In the genomic region with DNA sequence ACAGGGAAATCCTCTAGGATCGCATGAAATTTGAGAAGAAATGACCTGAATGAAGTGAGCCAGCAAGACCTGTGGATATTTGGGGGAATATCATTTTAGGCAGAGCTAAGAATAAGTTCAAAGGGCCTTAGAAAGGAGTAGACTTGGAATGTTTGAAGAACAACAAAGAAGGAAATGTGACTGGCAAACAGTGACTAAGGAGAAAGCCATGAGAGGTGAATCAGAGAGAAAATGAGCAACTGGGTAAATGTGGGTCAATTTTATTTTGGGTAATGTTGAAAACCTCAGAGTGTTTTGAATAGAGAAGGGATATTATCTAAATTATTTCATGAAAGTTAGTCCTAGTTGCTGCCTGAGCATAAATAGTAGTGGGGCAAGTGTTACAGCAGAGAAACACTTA, we compare ENCODE assay signal across 16 cellular contexts.
DNase-seq lines count a peak whose midpoint lies in the region; ATAC-seq, FAIRE-seq and TF ChIP-seq lines count a peak whose summit lies in the region.
"Had no signal": no experiment of that assay in that cellular context is flagged by ENCODE, and none has a peak within 500 bp of the region (broad histone marks: within the 10 kb centered on the region; RNA-seq: fewer than 3 reads in every experiment).

No MANE protein-coding gene starts in this region.

- ATAC-seq in GM18909 (IDR thresholded peaks at IDR 0.05; ENCODE audit: poor library complexity, unreplicated experiment) = no peak
- ATAC-seq: naive thymus-derived CD4-positive, alpha-beta T cell; right cardiac atrium had no signal

- H3K4me3 ChIP-seq in SJSA1 (no peak overlapping the region), foreskin fibroblast (ENCODE audit: low read depth in 1 of 2, low read length in 2 of 2) (no peak overlapping the region)

- no peaks in the 10 kb centered on the region for H3K36me3 ChIP-seq in SJSA1

- H3K9me3 ChIP-seq in SJSA1 (replicated peaks) = no peaks in the 10 kb centered on the region

- no peak for TF ChIP-seq POLR2A in H54 (IDR thresholded peaks at IDR 0.05; ENCODE audit: low read depth, low read length)

- peak; percentile 93 for FAIRE-seq in H54 (lab: Jason Lieb, UNC)
- FAIRE-seq in urothelium cell line (lab: Jason Lieb, UNC) = no peak
- FAIRE-seq: kidney had no signal

- peak overlapping the region; percentile 25; the same call in 1 of the 2 replicates for H3K27ac ChIP-seq in SJSA1

- no peak for TF ChIP-seq CTCF in foreskin fibroblast (IDR thresholded peaks at IDR 0.05; ENCODE audit: low read depth, low read length)

- peak; percentile 16 for DNase-seq in H54 (ENCODE audit: insufficient read length, low spot score)
- DNase-seq in SJSA1 (ENCODE audit: low read depth in 1 of 2, low spot score in 2 of 2) = peak in 1 of 2 experiments; percentile 46
- peak; percentile 16 to 58 for DNase-seq in foreskin fibroblast
- peak; percentile 41 for DNase-seq in urothelium cell line (ENCODE audit: low spot score)
- DNase-seq in stimulated activated CD4-positive, alpha-beta T cell treated with anti-CD3 and anti-CD28 coated beads, Interleukin-15, amount 100 ng/mL, for 24 hours = no peak
- no peak for DNase-seq in HUDEP-2 (lab: John Stamatoyannopoulos, UW; ENCODE audit: unreplicated experiment in 76 of 76)
- DNase-seq: activated CD4-positive, CD25-positive, alpha-beta regulatory T cell; activated naive CD8-positive, alpha-beta T cell treated with anti-CD3 and anti-CD28 coated beads for 36 hours; cortex of kidney; foreskin melanocyte; kidney; naive thymus-derived CD4-positive, alpha-beta T cell; NCI-H1930; NCI-H748 treated with DMSO at 0.1 percent for 48 hours; right cardiac atrium had no signal

- H3K4me1 ChIP-seq in SJSA1 (replicated peaks) = peaks cover 13% of the 10 kb centered on the region

- no peaks in the 10 kb centered on the region for H3K27me3 ChIP-seq in SJSA1 (replicated peaks)

Comparison
In these comparisons a context has a peak if more than half of its experiments do, and no peak if none do; other contexts are left out.
1. DNase-seq: peak in H54 (single experiment), foreskin fibroblast (2 of 2) and urothelium cell line (single experiment); none in stimulated activated CD4-positive, alpha-beta T cell treated with anti-CD3 and anti-CD28 coated beads, Interleukin-15, amount 100 ng/mL, for 24 hours (single experiment) and HUDEP-2 (0 of 76).